Comparison of ENCODE assay signal across 25 cellular contexts in the genomic region with DNA sequence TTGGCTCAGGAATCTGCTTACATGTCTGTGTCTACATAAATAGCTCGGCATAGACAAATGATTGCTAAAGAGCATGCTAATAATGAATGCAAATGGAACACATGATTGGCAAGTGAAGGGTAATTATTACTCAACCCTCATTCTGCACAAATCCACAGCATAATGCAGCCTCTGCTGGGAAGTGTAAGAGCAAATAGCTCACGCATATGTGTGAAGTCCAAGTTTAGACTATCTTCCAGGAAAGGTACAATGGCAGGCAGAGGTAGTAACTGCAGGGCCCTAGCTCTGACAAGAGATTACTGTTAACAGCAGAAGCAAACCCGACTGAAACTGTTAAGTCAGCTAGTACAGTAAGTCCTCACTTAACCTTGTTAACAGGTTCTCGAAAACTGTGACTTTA. TPM values are rescaled to one million over a fixed set of nuclear protein-coding genes. Genes with fewer than 3 reads are reported as not detected.
DNase-seq lines count a peak whose midpoint lies in the region; ATAC-seq, FAIRE-seq and TF ChIP-seq lines count a peak whose summit lies in the region.
"Had no signal": no experiment of that assay in that cellular context is flagged by ENCODE, and none has a peak within 500 bp of the region (broad histone marks: within the 10 kb centered on the region; RNA-seq: fewer than 3 reads in every experiment).

No MANE protein-coding gene starts in this region.

- peaks cover 26% of the 10 kb centered on the region for H3K4me1 ChIP-seq in CD4-positive, CD25-positive, alpha-beta regulatory T cell (ENCODE audit: control insufficient read depth, insufficient read depth, low read length, poor library complexity, severe bottlenecking)
- H3K4me1 ChIP-seq: prostate gland, vagina had no signal

- ATAC-seq in CD4-positive, CD25-positive, alpha-beta regulatory T cell (ENCODE audit: low read depth in 2 of 2), result peak; percentile 34 to 49
- ATAC-seq in HG03565 (IDR thresholded peaks at IDR 0.05; ENCODE audit: unreplicated experiment), result no peak
- ATAC-seq: activated CD8-positive, alpha-beta T cell treated with anti-CD3 and anti-CD28 coated beads, Interleukin-2, amount 10 ng/mL, durations not matched to agents 7 days and 5 days; left lung; naive thymus-derived CD4-positive, alpha-beta T cell; stimulated activated naive CD8-positive, alpha-beta T cell treated with anti-CD3 and anti-CD28 coated beads, Interleukin-15, Interleukin-2, amounts not matched to agents 100 U/mL and 50 U/mL, for 24 hours had no signal

- H3K4me3 Mint-ChIP-seq in CD4-positive, CD25-positive, alpha-beta regulatory T cell, result peak overlapping the region in 3 of 4 donors; percentile 20 to 85 (median 44)
- H3K4me3 Mint-ChIP-seq: activated B cell treated with CpG ODN at 0.5 μM for 24 hours; activated CD8-positive, alpha-beta T cell treated with anti-CD3 and anti-CD28 coated beads, Interleukin-2, amount 10 ng/mL, durations not matched to agents 7 days and 5 days; CD14-positive monocyte; naive thymus-derived CD4-positive, alpha-beta T cell had no signal

- TF ChIP-seq POLR2A in GM12892 (IDR thresholded peaks at IDR 0.05; ENCODE audit: low read depth, low read length), result no peak

- peaks cover 13 to 47% (median 33%) of the 10 kb centered on the region in 4 donors for H3K4me1 Mint-ChIP-seq in CD4-positive, CD25-positive, alpha-beta regulatory T cell

- no peaks in the 10 kb centered on the region for H3K27me3 ChIP-seq in CD4-positive, CD25-positive, alpha-beta regulatory T cell (ENCODE audit: control insufficient read depth, insufficient read depth, low read length)
- H3K27me3 ChIP-seq: brain microvascular endothelial cell, dorsolateral prefrontal cortex, left lung, vagina had no signal

- FAIRE-seq in GM12892 (lab: Jason Lieb, UNC) (peak; percentile 76), islet of Langerhans (lab: Jason Lieb, UNC) (peak; percentile 38)

- H3K36me3 ChIP-seq in CD4-positive, CD25-positive, alpha-beta regulatory T cell (ENCODE audit: control insufficient read depth, insufficient read depth, low read length), result no peaks in the 10 kb centered on the region
- H3K36me3 ChIP-seq: brain microvascular endothelial cell, left lung, prostate gland, vagina had no signal

- peaks cover 0 to 3% (median 0%) of the 10 kb centered on the region in 7 donors for H3K9me3 Mint-ChIP-seq in CD4-positive, CD25-positive, alpha-beta regulatory T cell
- H3K9me3 Mint-ChIP-seq: activated B cell treated with CpG ODN at 0.5 μM for 24 hours had no signal

- H3K27me3 Mint-ChIP-seq in CD4-positive, CD25-positive, alpha-beta regulatory T cell, result no peaks in the 10 kb centered on the region

- peak overlapping the region; percentile 75 to 84 (median 83) for H3K27ac Mint-ChIP-seq in CD4-positive, CD25-positive, alpha-beta regulatory T cell
- H3K27ac Mint-ChIP-seq: activated B cell treated with CpG ODN at 0.5 μM for 24 hours; activated CD8-positive, alpha-beta T cell treated with anti-CD3 and anti-CD28 coated beads, Interleukin-2, amount 10 ng/mL, durations not matched to agents 7 days and 5 days had no signal

- peak in 1 of 3 donors; percentile 46 for DNase-seq in CD4-positive, CD25-positive, alpha-beta regulatory T cell
- no peak for DNase-seq in GM12892 (ENCODE audit: insufficient read length)
- DNase-seq in RPMI8226, result peak; percentile 81
- DNase-seq in KBM-7, result no peak
- DNase-seq in NK-92 (lab: John Stamatoyannopoulos, UW; ENCODE audit: unreplicated experiment), result no peak
- no peak for DNase-seq in DMS153 (lab: John Stamatoyannopoulos, UW)
- DNase-seq: activated B cell treated with CpG ODN at 0.5 μM for 24 hours; activated CD8-positive, alpha-beta T cell treated with anti-CD3 and anti-CD28 coated beads, Interleukin-2, amount 10 ng/mL, durations not matched to agents 7 days and 5 days; activated T-cell treated with anti-CD3 and anti-CD28 coated beads for 4 hours; brain microvascular endothelial cell; dorsolateral prefrontal cortex; H7; KG1; left lung; naive thymus-derived CD4-positive, alpha-beta T cell; NCI-H1694; NCI-H446 treated with DMSO at 0.1 percent for 48 hours; nucleus accumbens; SHP77; stimulated activated naive CD8-positive, alpha-beta T cell treated with anti-CD3 and anti-CD28 coated beads, Interleukin-15, Interleukin-2, amounts not matched to agents 100 U/mL and 50 U/mL, for 24 hours had no signal

- H3K27ac ChIP-seq in CD4-positive, CD25-positive, alpha-beta regulatory T cell (ENCODE audit: insufficient read depth, low read length, poor library complexity, severe bottlenecking), result peak overlapping the region; percentile 55
- H3K27ac ChIP-seq: brain microvascular endothelial cell, dorsolateral prefrontal cortex, left lung, prostate gland, vagina had no signal

- peak overlapping the region; percentile 8 for H3K4me3 ChIP-seq in CD4-positive, CD25-positive, alpha-beta regulatory T cell (ENCODE audit: low read depth, low read length)
- H3K4me3 ChIP-seq: dorsolateral prefrontal cortex, left lung, prostate gland, vagina had no signal

- in situ Hi-C loops in KBM-7 (cut with MboI; ENCODE audit: low pct_unique_long_range_greater_than_20kb, low sequenced_read_pairs), result no loop called here

- H3K36me3 Mint-ChIP-seq in CD4-positive, CD25-positive, alpha-beta regulatory T cell, result peaks cover 7% of the 10 kb centered on the region
- H3K36me3 Mint-ChIP-seq: CD14-positive monocyte had no signal

- no peaks in the 10 kb centered on the region for H3K9me3 ChIP-seq in CD4-positive, CD25-positive, alpha-beta regulatory T cell (ENCODE audit: control insufficient read depth in 2 of 2, low read length in 2 of 2)
- H3K9me3 ChIP-seq: left lung, prostate gland, vagina had no signal

RNA-seq across cellular contexts. Expression of a gene that starts 7.0 kb away (rescaled TPM):
- 135 TPM for total RNA-seq in CD4-positive, CD25-positive, alpha-beta regulatory T cell
- 10 to 100 TPM; 54.5 to 84.4 (median 62.2) TPM for polyA plus RNA-seq in CD4-positive, CD25-positive, alpha-beta regulatory T cell
- 7.4 TPM for polyA plus RNA-seq in GM12892 (2012; ENCODE audit: missing spikeins)
